12 cellular contexts compared by ENCODE assay signal in the genomic region with DNA sequence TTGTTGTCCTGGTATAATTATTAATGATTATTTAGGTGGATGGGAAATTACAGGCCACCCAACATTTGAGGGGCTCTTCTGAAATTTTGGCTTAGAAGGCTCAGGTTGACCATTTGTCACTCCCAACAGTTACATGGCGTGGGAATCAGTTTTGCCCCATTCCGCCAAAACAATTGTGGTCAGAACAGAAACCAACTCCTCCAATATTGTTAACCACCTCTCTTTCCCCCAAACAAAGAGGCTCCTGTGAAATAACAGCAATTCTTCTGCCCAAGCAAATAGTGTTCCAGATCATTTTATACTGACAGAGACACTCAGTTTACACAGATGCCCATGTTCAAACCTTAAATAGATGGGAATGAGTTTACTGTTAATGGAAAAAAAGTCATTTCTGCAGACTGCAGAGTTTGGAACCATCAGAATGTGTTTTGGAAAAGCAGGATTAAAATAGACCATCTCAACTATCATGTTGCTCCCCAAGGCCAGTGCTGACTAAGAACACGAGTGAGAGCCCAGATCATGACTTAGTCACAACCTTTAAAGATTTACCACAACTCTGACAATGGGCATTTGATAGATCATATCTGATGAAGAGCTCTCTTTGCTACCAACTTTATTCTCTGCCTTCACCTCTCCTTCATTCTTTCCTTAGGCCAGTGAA.
A peak's percentile ranks its signal among the peaks of the same experiment; 100 is the strongest.
DNase-seq lines count a peak whose midpoint lies in the region; ATAC-seq, FAIRE-seq and TF ChIP-seq lines count a peak whose summit lies in the region.
"Had no signal": no experiment of that assay in that cellular context is flagged by ENCODE, and none has a peak within 500 bp of the region (broad histone marks: within the 10 kb centered on the region; RNA-seq: fewer than 3 reads in every experiment).

No MANE protein-coding gene starts in this region.

- H3K9me3 ChIP-seq in RWPE2 (ENCODE audit: severe bottlenecking) (no peaks in the 10 kb centered on the region), sigmoid colon (no peaks in the 10 kb centered on the region)
- H3K9me3 ChIP-seq: HAP-1, lower lobe of right lung had no signal

- intact Hi-C loops in sciatic nerve (cut with DNase I) = no loop called here
- intact Hi-C loops in sigmoid colon (cut with DNase I) = no loop called here

- no peak for FAIRE-seq in urothelium cell line (lab: Jason Lieb, UNC)

- peak; percentile 90 for ATAC-seq in HG02798 (IDR thresholded peaks at IDR 0.05; ENCODE audit: poor library complexity, unreplicated experiment)
- peak; percentile 63; the same call in 1 of the 3 replicates for ATAC-seq in RWPE2 (ENCODE audit: low read depth)
- ATAC-seq in sciatic nerve = peak; percentile 46
- ATAC-seq: lower lobe of right lung, WTC11 had no signal

- H3K4me3 ChIP-seq in RWPE2 (ENCODE audit: severe bottlenecking) = no peak overlapping the region
- no peak overlapping the region for H3K4me3 ChIP-seq in sigmoid colon
- H3K4me3 ChIP-seq: HAP-1, lower lobe of right lung had no signal

- DNase-seq in activated CD4-positive, alpha-beta T cell treated with anti-CD3 and anti-CD28 coated beads for 48 hours = peak; percentile 30
- DNase-seq in activated CD4-positive, alpha-beta T cell treated with anti-CD3 and anti-CD28 coated beads, Interleukin-2, amount 50 U/mL, for 4 hours = no peak
- DNase-seq in RWPE2 (ENCODE audit: low spot score) (no peak), sciatic nerve (ENCODE audit: low spot score) (no peak), urothelium cell line (ENCODE audit: low spot score) (no peak), sigmoid colon (no peak), nucleus accumbens (lab: John Stamatoyannopoulos, UW) (no peak)
- DNase-seq: 8988T, lower lobe of right lung had no signal

- no peak for TF ChIP-seq EP300 in sigmoid colon (IDR thresholded peaks at IDR 0.05)

- H3K36me3 ChIP-seq in RWPE2 (ENCODE audit: low read depth) (peaks cover 14% of the 10 kb centered on the region), sigmoid colon (peaks cover 0 to 71% (median 7%) of the 10 kb centered on the region in 4 donors)
- H3K36me3 ChIP-seq: HAP-1 had no signal

- H3K4me1 ChIP-seq in RWPE2 (ENCODE audit: insufficient read depth, poor library complexity, severe bottlenecking) (no peaks in the 10 kb centered on the region), sigmoid colon (no peaks in the 10 kb centered on the region)
- H3K4me1 ChIP-seq: HAP-1, lower lobe of right lung had no signal

- TF ChIP-seq CTCF in RWPE2 (IDR thresholded peaks at IDR 0.05; ENCODE audit: poor library complexity, severe bottlenecking) = no peak
- no peak for TF ChIP-seq CTCF in sigmoid colon (IDR thresholded peaks at IDR 0.05)

- 88% methylated on average over 3 of the region's 3 CpGs for WGBS in sigmoid colon, 2 donors

- TF ChIP-seq POLR2A in sigmoid colon (IDR thresholded peaks at IDR 0.05) = no peak

- H3K27ac ChIP-seq in RWPE2 (ENCODE audit: poor library complexity, severe bottlenecking) (no peak overlapping the region), sigmoid colon (no peak overlapping the region)
- H3K27ac ChIP-seq: lower lobe of right lung had no signal

- H3K27me3 ChIP-seq in RWPE2 (ENCODE audit: insufficient read depth, poor library complexity, severe bottlenecking) = no peaks in the 10 kb centered on the region
- no peaks in the 10 kb centered on the region for H3K27me3 ChIP-seq in sigmoid colon
